In genomic region chr7:12637819-12638592, GRCh38 we compare ENCODE assay signal across 8 cellular contexts. TPM values are rescaled to one million over a fixed set of nuclear protein-coding genes. Genes with fewer than 3 reads are reported as not detected.
DNase-seq lines count a peak whose midpoint lies in the region; ATAC-seq and TF ChIP-seq lines count a peak whose summit lies in the region.

No MANE protein-coding gene starts in this region.

- H3K9me2 ChIP-seq in HCT116 (ENCODE audit: insufficient read depth) = no peaks in the 10 kb centered on the region

- DNase-seq in HCT116 (ENCODE audit: low read depth, low spot score) (no peak), NCI-H524 (lab: John Stamatoyannopoulos, UW) (peak; percentile 61 to 92), fibroblast of lung (ENCODE audit: low read depth in 2 of 2) (peak in 1 of 2 donors; percentile 37), left lobe of liver (ENCODE audit: low spot score) (no peak), DMS153 (lab: John Stamatoyannopoulos, UW) (no peak), GM19240 (ENCODE audit: insufficient read length, low spot score) (no peak)
- DNase-seq in central memory CD4-positive, alpha-beta T cell = no peak

- POLR2A ChIA-PET in HCT116 (lab: Charles Lee) = no interaction called here

- H3K9me3 ChIP-seq in HCT116 (ENCODE audit: control insufficient read depth in 1 of 2, insufficient read depth in 1 of 2, low read depth in 1 of 2, low read length in 2 of 2) (no peaks in the 10 kb centered on the region), fibroblast of lung (ENCODE audit: control insufficient read depth, insufficient read depth, low read depth, low read length) (no peaks in the 10 kb centered on the region)

- H3K4me1 ChIP-seq in HCT116 (ENCODE audit: control insufficient read depth in 1 of 2, insufficient read depth in 2 of 2, low read length in 2 of 2) = peaks cover 0 to 7% of the 10 kb centered on the region in 2 experiments; a peak in 2 of 4 replicates
- H3K4me1 ChIP-seq in fibroblast of lung (ENCODE audit: control insufficient read depth, extremely low read depth, insufficient read depth, low read length) = no peaks in the 10 kb centered on the region

- H3K27me3 ChIP-seq in HCT116 (ENCODE audit: insufficient read depth, low read length) (no peaks in the 10 kb centered on the region), fibroblast of lung (ENCODE audit: control insufficient read depth, insufficient read depth, low read length) (no peaks in the 10 kb centered on the region)

- H3K36me3 ChIP-seq in HCT116 (ENCODE audit: control insufficient read depth in 1 of 2, insufficient read depth in 2 of 2, low read length in 2 of 2) (no peaks in the 10 kb centered on the region), fibroblast of lung (ENCODE audit: control insufficient read depth, insufficient read depth, low read length) (no peaks in the 10 kb centered on the region)

- BruUV-seq in HCT116 (replicated peaks; lab: Mats Ljungman, UMichigan) = no TSS peak

- RAD21 ChIA-PET in HCT116 (lab: Charles Lee; ENCODE audit: low non-redundant PET in 1 of 2, low total read pairs in 2 of 2, uncharacterized antibody in 2 of 2, unreplicated experiment in 2 of 2) = no interaction called here

- H4K20me1 ChIP-seq in HCT116 (ENCODE audit: insufficient read depth) (no peaks in the 10 kb centered on the region), fibroblast of lung (ENCODE audit: control insufficient read depth, extremely low read depth, insufficient read depth, low read length) (no peaks in the 10 kb centered on the region)

- H3K79me2 ChIP-seq in HCT116 (ENCODE audit: insufficient read depth, low read length) (no peaks in the 10 kb centered on the region), fibroblast of lung (ENCODE audit: control insufficient read depth, insufficient read depth, low read length) (no peaks in the 10 kb centered on the region)

- H3K27ac ChIP-seq in HCT116 (ENCODE audit: low read depth, low read length) (no peak overlapping the region), fibroblast of lung (ENCODE audit: insufficient read depth, low read length) (no peak overlapping the region)

- no peak for TF ChIP-seq RAD21 in HCT116 (IDR thresholded peaks at IDR 0.05; ENCODE audit: low read depth)

- intact Hi-C loops in HCT116 (cut with micrococcal nuclease) = loop anchor here (1.0 kb wide), 1 partner anchor 625 kb away; no protein-coding TSS in a partner anchor

- H3K9ac ChIP-seq in HCT116 (ENCODE audit: low read length) = no peak overlapping the region
- H3K9ac ChIP-seq in fibroblast of lung (ENCODE audit: insufficient read depth, low read length) = no peak overlapping the region

- H3K4me2 ChIP-seq in HCT116 (ENCODE audit: low read length) (0 out of 2 replicates have a peak overlapping the region, but pooled peaks have one; percentile 23), fibroblast of lung (ENCODE audit: extremely low read depth, insufficient read depth, low read length) (peak overlapping the region; percentile 84)

- no peak for TF ChIP-seq POLR2A in HCT116 (IDR thresholded peaks at IDR 0.05; ENCODE audit: borderline replicate concordance, extremely low read depth, insufficient read depth, insufficient read length)

- H2AFZ ChIP-seq in HCT116 (ENCODE audit: low read depth, low read length, poor library complexity, severe bottlenecking) (peak overlapping the region; percentile 76), fibroblast of lung (ENCODE audit: low read length) (peak overlapping the region; percentile 73)

- ATAC-seq in GM18861 (IDR thresholded peaks at IDR 0.05; ENCODE audit: unreplicated experiment) (peak; percentile 28), HCT116 (0 out of 2 replicates have a peak, but pooled peaks have one; percentile 20), left lobe of liver (no peak)

- CTCF ChIA-PET in HCT116 (lab: Charles Lee) = interaction anchor here (1.0 to 3.1 kb wide), 6 partner anchors 10 to 625 kb away, joined by 3 to 16 read pairs (median 4); no protein-coding TSS in a partner anchor

- TF ChIP-seq CTCF in HCT116 (IDR thresholded peaks at IDR 0.05 in 2 of 3, conservative IDR thresholded peaks at IDR 0.05 in 1 of 3; ENCODE audit: borderline replicate concordance in 1 of 3, insufficient read depth in 1 of 3, low read depth in 2 of 3, low read length in 2 of 3) (no peak), fibroblast of lung (conservative IDR thresholded peaks at IDR 0.05 in 1 of 2, IDR thresholded peaks at IDR 0.05 in 1 of 2; ENCODE audit: low read depth in 1 of 2, low read length in 2 of 2) (no peak)

- H3K4me3 ChIP-seq in HCT116 (replicated peaks in 1 of 2; ENCODE audit: low read depth in 1 of 2, low read length in 2 of 2) (no peak overlapping the region), fibroblast of lung (replicated peaks in 1 of 4; ENCODE audit: control extremely low read depth in 1 of 4, insufficient read depth in 1 of 4, low read depth in 3 of 4, low read length in 4 of 4) (peak overlapping the region in 1 of 4 experiments; percentile 7)

TF ChIP-seq in HCT116, 20 proteins besides CTCF, POLR2A, EP300 and RAD21:
- no peak for TF ChIP-seq REST (IDR thresholded peaks at IDR 0.05; ENCODE audit: low read depth)
- no peak for TF ChIP-seq SRF (IDR thresholded peaks at IDR 0.05; ENCODE audit: low read depth)
- no peak for TF ChIP-seq MAX (IDR thresholded peaks at IDR 0.05)

RNA-seq across cellular contexts. Expression of gene ARL4A, which starts 49.4 kb away (rescaled TPM):
- total RNA-seq in HCT116 (2021; ENCODE audit: unreplicated experiment) = 44.6 TPM
- polyA plus RNA-seq in HCT116 (2012) = 16.3 and 24.2 TPM in 2 replicates
- total RNA-seq in fibroblast of lung = 31.6 and 37.0 TPM in 2 replicates
- 11.4 and 24.1 TPM in 2 replicates for polyA plus RNA-seq in fibroblast of lung
- polyA plus RNA-seq in fibroblast of lung (2012) = 8.0 and 15.6 TPM in 2 replicates
- polyA minus RNA-seq in fibroblast of lung (ENCODE audit: low replicate concordance) = 3.1 TPM in 1 of 2 replicates, not detected in the other
- 5.8 TPM for total RNA-seq in left lobe of liver

Comparison
In these comparisons a context has a peak if more than half of its experiments do, and no peak if none do; other contexts are left out.
1. DNase-seq: peak in NCI-H524 (2 of 2); none in HCT116 (single experiment), left lobe of liver (single experiment), DMS153 (single experiment), central memory CD4-positive, alpha-beta T cell (single experiment) and GM19240 (single experiment).